ENCODE assay signal across 1 cellular context in genomic region chr15:90001683-90002427, GRCh38.
TF ChIP-seq lines count a peak whose summit lies in the region.

No MANE protein-coding gene starts in this region.

TF ChIP-seq in K562, 482 proteins besides CTCF, POLR2A, EP300 and RAD21 (continued from another document):
- TF ChIP-seq ZFX (CRISPR knock-in tag; IDR thresholded peaks at IDR 0.05) (peak; percentile 68), MAX (CRISPR knock-in tag; IDR thresholded peaks at IDR 0.05) (peak; percentile 45; the same call in 1 of the 2 replicates), HDAC3 (IDR thresholded peaks at IDR 0.05; ENCODE audit: borderline replicate concordance, partially characterized antibody) (no peak), CREB1 (IDR thresholded peaks at IDR 0.05) (peak; percentile 26; the same call in 1 of the 2 replicates), CREB1 (CRISPR knock-in tag; IDR thresholded peaks at IDR 0.05) (no peak), ZNF583 (CRISPR knock-in tag; IDR thresholded peaks at IDR 0.05) (no peak), ZNF740 (CRISPR knock-in tag; IDR thresholded peaks at IDR 0.05) (peak; percentile 77), ZNF740 (tag; IDR thresholded peaks at IDR 0.05) (peak in 1 of 2 experiments; percentile 87; a peak in 2 of 4 replicates), MBD1 (CRISPR knock-in tag; IDR thresholded peaks at IDR 0.05) (no peak), HNRNPK (IDR thresholded peaks at IDR 0.05; ENCODE audit: low read depth, low read length, poor library complexity, severe bottlenecking) (peak; percentile 91), SP2 (IDR thresholded peaks at IDR 0.05; ENCODE audit: extremely low read depth, low read depth, low read length, poor library complexity, severe bottlenecking) (no peak), ZBTB9 (CRISPR knock-in tag; IDR thresholded peaks at IDR 0.05) (peak; percentile 30; the same call in 1 of the 2 replicates)
TF ChIP-seq in K562: peak in this region for 29.
